8 cellular contexts compared by ENCODE assay signal in genomic region chr6:30877419-30878262, GRCh38. TPM values are rescaled to one million over a fixed set of nuclear protein-coding genes. Genes with fewer than 3 reads are reported as not detected.
DNase-seq lines count a peak whose midpoint lies in the region; ATAC-seq and TF ChIP-seq lines count a peak whose summit lies in the region.

No MANE protein-coding gene starts in this region.

- TF ChIP-seq CTCF in CD4-positive, alpha-beta T cell (IDR thresholded peaks at IDR 0.05): peak; percentile 91

- intact Hi-C loops in CD4-positive, alpha-beta T cell (cut with DNase I, micrococcal nuclease): loop anchor here (1.0 to 2.0 kb wide), 5 partner anchors 49 to 198 kb away; partner anchors contain the start of gene IER3 (in 2 of the 2)

- no peaks in the 10 kb centered on the region for H3K27me3 ChIP-seq in CD4-positive, alpha-beta T cell (ENCODE audit: control insufficient read depth, insufficient read depth, low read length)

- H3K27ac Mint-ChIP-seq in CD4-positive, alpha-beta T cell: peak overlapping the region; percentile 1
- peak overlapping the region; percentile 22 for H3K27ac Mint-ChIP-seq in memory B cell

- H3K9me3 ChIP-seq in CD4-positive, alpha-beta T cell (ENCODE audit: control insufficient read depth, low read length): no peaks in the 10 kb centered on the region

- no peaks in the 10 kb centered on the region for H3K27me3 Mint-ChIP-seq in CD4-positive, alpha-beta T cell
- peaks cover 5% of the 10 kb centered on the region for H3K27me3 Mint-ChIP-seq in memory B cell

- H3K4me1 Mint-ChIP-seq in CD4-positive, alpha-beta T cell (ENCODE audit: low read depth): peaks cover 19% of the 10 kb centered on the region
- peaks cover 28% of the 10 kb centered on the region for H3K4me1 Mint-ChIP-seq in memory B cell

- no peak overlapping the region for H3K27ac ChIP-seq in CD4-positive, alpha-beta T cell (ENCODE audit: low read depth, low read length)

- peak overlapping the region; percentile 34 for H3K4me3 Mint-ChIP-seq in CD4-positive, alpha-beta T cell
- peak overlapping the region; percentile 73 for H3K4me3 Mint-ChIP-seq in memory B cell

- POLR2A ChIA-PET in CD4-positive, alpha-beta T cell (lab: Charles Lee): interaction anchor here (1.0 kb wide), 1 partner anchor 195 kb away, joined by 3 read pairs; no protein-coding TSS in a partner anchor

- DNase-seq in CD4-positive, alpha-beta T cell: peak; percentile 55 to 80 (median 65)
- peak; percentile 90 for DNase-seq in NCI-H82 (lab: John Stamatoyannopoulos, UW)
- DNase-seq in activated CD8-positive, alpha-beta memory T cell treated with anti-CD3 and anti-CD28 coated beads for 1 hour (ENCODE audit: extremely low read depth in 1 of 2, low read depth in 1 of 2): peak; percentile 43 to 58
- DNase-seq in effector CD8-positive, alpha-beta T cell (lab: John Stamatoyannopoulos, UW): peak; percentile 61
- peak; percentile 39 to 60 for DNase-seq in memory B cell (ENCODE audit: low spot score in 2 of 2)
- DNase-seq in stimulated activated CD4-positive, alpha-beta T cell treated with anti-CD3 and anti-CD28 coated beads, TNF-alpha, amount 100 ng/mL, for 48 hours (ENCODE audit: low read depth in 3 of 3): peak; percentile 52 to 64 (median 60)

- H3K9me3 Mint-ChIP-seq in CD4-positive, alpha-beta T cell: no peaks in the 10 kb centered on the region
- H3K9me3 Mint-ChIP-seq in memory B cell: peaks cover 2% of the 10 kb centered on the region

- no peaks in the 10 kb centered on the region for H3K36me3 Mint-ChIP-seq in CD4-positive, alpha-beta T cell (ENCODE audit: low read depth)
- H3K36me3 Mint-ChIP-seq in memory B cell: no peaks in the 10 kb centered on the region

- CTCF ChIA-PET in CD4-positive, alpha-beta T cell (lab: Charles Lee): interaction anchor here (0.7 to 1.4 kb wide), 7 partner anchors 48 to 210 kb away, joined by 3 to 5 read pairs (median 4); no protein-coding TSS in a partner anchor

- ATAC-seq in CD4-positive, alpha-beta T cell (ENCODE audit: poor library complexity): peak; percentile 74
- ATAC-seq in HG03442 (IDR thresholded peaks at IDR 0.05; ENCODE audit: unreplicated experiment) (peak; percentile 46), memory B cell (ENCODE audit: low read depth) (peak; percentile 74), GM18907 (IDR thresholded peaks at IDR 0.05; ENCODE audit: unreplicated experiment) (no peak)

RNA-seq across cellular contexts. Expression of gene DDR1, which starts 6.7 kb away (rescaled TPM):
- 1 to 10 TPM; 6.5 to 6.6 TPM for total RNA-seq in CD4-positive, alpha-beta T cell

RNA-seq across cellular contexts. Expression of gene GTF2H4, which starts 30.4 kb away (rescaled TPM):
- total RNA-seq in CD4-positive, alpha-beta T cell: 10 to 100 TPM in 1 of 2 experiments, 1 to 10 TPM in 1; 7.7 to 10.7 TPM

RNA-seq across cellular contexts. Expression of gene VARS2, which starts 36.4 kb away (rescaled TPM):
- total RNA-seq in CD4-positive, alpha-beta T cell: 10 to 100 TPM; 19.3 to 21.7 TPM

RNA-seq across cellular contexts. Expression of gene SFTA2, which starts 54.3 kb away (rescaled TPM):
- total RNA-seq in CD4-positive, alpha-beta T cell: not detected
